ENCODE assay signal across 17 cellular contexts in the genomic region with DNA sequence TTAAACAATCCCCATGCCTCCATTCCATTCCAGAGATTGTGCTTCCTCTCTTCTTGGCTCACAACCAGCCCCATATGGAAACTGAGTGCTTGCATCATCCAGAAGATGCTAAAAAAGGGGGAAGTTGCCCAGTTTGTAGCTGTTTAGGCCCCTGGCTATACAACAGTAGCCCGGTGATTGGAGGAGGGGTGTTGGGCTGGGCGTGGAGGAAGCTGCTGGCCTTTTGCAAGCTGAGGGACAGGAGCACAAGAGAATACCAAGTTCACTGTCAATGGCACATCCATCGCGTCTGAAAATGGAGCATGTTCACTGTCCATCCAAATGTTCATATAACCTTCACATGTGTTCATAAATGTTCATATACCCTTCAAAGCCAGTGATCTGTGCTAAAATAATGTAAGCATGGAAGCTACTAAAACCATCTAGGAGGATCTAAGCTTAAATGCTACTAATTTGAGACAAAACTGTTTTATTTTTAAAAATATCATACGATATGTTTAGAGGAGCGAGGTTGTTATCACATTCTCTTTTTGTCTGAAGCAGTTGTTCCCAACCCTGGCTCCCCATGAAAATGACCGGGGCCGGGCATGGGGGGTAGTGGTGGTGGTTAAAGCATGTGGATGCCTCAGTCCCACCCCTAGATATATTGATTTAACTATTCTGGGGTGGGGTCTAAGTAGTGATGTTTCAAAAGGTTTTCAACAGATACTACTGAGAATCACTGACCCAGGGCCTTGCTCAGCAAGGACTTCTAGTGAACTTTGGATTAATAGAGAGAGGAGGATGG.
"Had no signal": no experiment of that assay in that cellular context is flagged by ENCODE, and none has a peak within 500 bp of the region (broad histone marks: within the 10 kb centered on the region; RNA-seq: fewer than 3 reads in every experiment).

No MANE protein-coding gene starts in this region.

- H3K4me1 Mint-ChIP-seq: activated naive CD8-positive, alpha-beta T cell treated with anti-CD3 and anti-CD28 coated beads, Interleukin-2, amount 50 U/mL, for 24 hours; activated T-helper 17 cell treated with anti-CD3 and anti-CD28 coated beads, Interleukin-2, amount 50 U/mL, for 72 hours; neural crest cell had no signal

- H3K36me3 Mint-ChIP-seq: type B pancreatic cell had no signal

- H3K9me3 ChIP-seq: ascending aorta, breast epithelium, sigmoid colon, spleen had no signal

- H3K4me3 Mint-ChIP-seq: activated naive CD4-positive, alpha-beta T cell treated with anti-CD3 and anti-CD28 coated beads for 36 hours; activated naive CD8-positive, alpha-beta T cell treated with anti-CD3 and anti-CD28 coated beads, Interleukin-2, amount 50 U/mL, for 24 hours; activated T-helper 17 cell treated with anti-CD3 and anti-CD28 coated beads, Interleukin-2, amount 50 U/mL, for 72 hours; neural crest cell; stimulated activated naive CD8-positive, alpha-beta T cell treated with anti-CD3 and anti-CD28 coated beads, Interleukin-15, Interleukin-2, amounts not matched to agents 100 ng/mL and 50 ng/mL, for 24 hours; type B pancreatic cell had no signal

- H3K9me3 Mint-ChIP-seq: activated naive CD4-positive, alpha-beta T cell treated with anti-CD3 and anti-CD28 coated beads for 36 hours; activated naive CD8-positive, alpha-beta T cell treated with anti-CD3 and anti-CD28 coated beads, Interleukin-2, amount 50 U/mL, for 24 hours; neural crest cell; stimulated activated naive CD8-positive, alpha-beta T cell treated with anti-CD3 and anti-CD28 coated beads, Interleukin-15, Interleukin-2, amounts not matched to agents 100 ng/mL and 50 ng/mL, for 24 hours; type B pancreatic cell had no signal

- H3K4me1 ChIP-seq: ascending aorta, breast epithelium, sigmoid colon, spleen had no signal

- H3K27ac Mint-ChIP-seq: activated naive CD4-positive, alpha-beta T cell treated with anti-CD3 and anti-CD28 coated beads for 36 hours; activated naive CD8-positive, alpha-beta T cell treated with anti-CD3 and anti-CD28 coated beads, Interleukin-2, amount 50 U/mL, for 24 hours; activated T-helper 17 cell treated with anti-CD3 and anti-CD28 coated beads, Interleukin-2, amount 50 U/mL, for 72 hours; stimulated activated naive CD8-positive, alpha-beta T cell treated with anti-CD3 and anti-CD28 coated beads, Interleukin-15, Interleukin-2, amounts not matched to agents 100 ng/mL and 50 ng/mL, for 24 hours; type B pancreatic cell had no signal

- H3K36me3 ChIP-seq: ascending aorta, breast epithelium, sigmoid colon, spleen had no signal

- DNase-seq: activated CD4-positive, alpha-beta T cell treated with anti-CD3 and anti-CD28 coated beads for 1 hour; activated CD4-positive, alpha-beta T cell treated with anti-CD3 and anti-CD28 coated beads, Interleukin-2, amount 50 U/mL, for 48 hours; activated naive CD4-positive, alpha-beta T cell treated with anti-CD3 and anti-CD28 coated beads for 36 hours; activated naive CD8-positive, alpha-beta T cell treated with anti-CD3 and anti-CD28 coated beads, Interleukin-2, amount 50 U/mL, for 24 hours; cerebellar nuclear complex; effector memory CD4-positive, alpha-beta T cell; islet precursor cell; midbrain; sigmoid colon; spleen had no signal

- H3K27ac ChIP-seq: ascending aorta, breast epithelium, sigmoid colon, spleen had no signal

- H3K4me3 ChIP-seq: ascending aorta, breast epithelium, lung, sigmoid colon, spleen had no signal

- H3K27me3 Mint-ChIP-seq: type B pancreatic cell had no signal

- H3K27me3 ChIP-seq: ascending aorta, breast epithelium, sigmoid colon, spleen had no signal
